Comparison of ENCODE assay signal across 9 cellular contexts in the genomic region with DNA sequence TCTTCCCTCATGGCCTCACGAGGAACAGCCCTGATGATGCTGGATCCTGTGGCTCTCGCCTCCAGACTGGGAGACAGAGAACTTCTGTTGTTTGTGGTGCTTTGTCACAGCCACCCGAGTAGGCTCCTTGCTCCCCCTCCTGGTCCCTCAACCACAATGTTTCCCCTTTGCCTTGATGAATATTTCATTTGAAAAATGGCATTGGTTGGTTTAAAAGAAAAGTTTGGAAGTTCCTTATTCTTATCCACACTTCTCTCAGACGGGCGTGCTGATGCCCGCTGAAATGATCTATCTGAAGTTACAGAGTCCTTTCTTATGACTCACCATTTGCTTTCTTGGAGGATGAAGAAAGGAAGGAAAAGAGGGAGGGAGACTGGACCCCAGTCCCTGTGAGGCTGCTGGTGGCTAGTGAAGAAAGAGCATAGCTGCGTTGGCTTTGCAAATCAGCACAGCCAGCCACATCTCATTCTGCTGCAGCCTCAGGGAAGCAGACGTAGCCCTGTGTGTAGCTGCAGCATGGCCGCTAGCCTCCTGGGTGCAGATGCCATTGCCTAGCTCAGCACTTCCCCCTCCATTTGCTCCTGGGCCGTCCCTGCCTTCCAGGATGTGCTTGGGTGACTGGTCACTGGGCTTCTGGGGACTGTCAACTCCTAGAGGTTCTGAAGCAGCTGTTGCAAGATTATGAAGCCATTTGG.
A peak's percentile ranks its signal among the peaks of the same experiment; 100 is the strongest.
DNase-seq lines count a peak whose midpoint lies in the region; ATAC-seq, FAIRE-seq and TF ChIP-seq lines count a peak whose summit lies in the region.
"Had no signal": no experiment of that assay in that cellular context is flagged by ENCODE, and none has a peak within 500 bp of the region (broad histone marks: within the 10 kb centered on the region; RNA-seq: fewer than 3 reads in every experiment).

No MANE protein-coding gene starts in this region.

- BruUV-seq in HCT116 (replicated peaks; lab: Mats Ljungman, UMichigan) = no TSS peak
- no TSS peak for BruUV-seq in GM12878 (replicated peaks; lab: Mats Ljungman, UMichigan)

- H3K9me2 ChIP-seq in HCT116 (ENCODE audit: insufficient read depth) = no peaks in the 10 kb centered on the region

- SMC1A ChIA-PET in GM12878 (lab: Charles Lee; ENCODE audit: uncharacterized antibody, unreplicated experiment) = no interaction called here

- FAIRE-seq in GM12878 (lab: Jason Lieb, UNC) = no peak

- ATAC-seq in HCT116 = peak; percentile 84
- ATAC-seq in GM12878 = peak; percentile 48; the same call in 1 of the 3 replicates
- ATAC-seq in GM19397 (IDR thresholded peaks at IDR 0.05; ENCODE audit: unreplicated experiment) = no peak

- H3K9ac ChIP-seq in HCT116 (ENCODE audit: low read length) (no peak overlapping the region), GM12878 (ENCODE audit: control insufficient read depth, insufficient read depth, low read length) (no peak overlapping the region)
- H3K9ac ChIP-seq: parathyroid adenoma had no signal

- CTCF ChIA-PET in BJ (lab: Yijun Ruan, JAX) (interaction anchor here (0.8 to 1.1 kb wide), 2 partner anchors 9 to 47 kb away, joined by 3 to 8 read pairs; no protein-coding TSS in a partner anchor), HCT116 (lab: Charles Lee) (interaction anchor here (1.0 kb wide), 1 partner anchor 334 kb away, joined by 3 read pairs; no protein-coding TSS in a partner anchor), GM12878 (lab: Yijun Ruan, JAX) (interaction anchor here (0.7 kb wide), 1 partner anchor 464 kb away, joined by 3 read pairs; no protein-coding TSS in a partner anchor)

- H3K4me2 ChIP-seq in HCT116 (ENCODE audit: low read length) = no peak overlapping the region
- H3K4me2 ChIP-seq in GM12878 (ENCODE audit: control insufficient read depth, insufficient read depth) = no peak overlapping the region

- H3K27ac ChIP-seq in HCT116 (ENCODE audit: low read depth, low read length) (no peak overlapping the region), GM12878 (ENCODE audit: control insufficient read depth, insufficient read depth) (no peak overlapping the region), esophagus squamous epithelium (peak overlapping the region in 2 of 4 donors; percentile 61 to 69)
- H3K27ac ChIP-seq: parathyroid adenoma had no signal

- H3K4me1 ChIP-seq in HCT116 (ENCODE audit: control insufficient read depth in 1 of 2, insufficient read depth in 2 of 2, low read length in 2 of 2) (peaks cover 0 to 10% of the 10 kb centered on the region in 2 experiments; a peak in 1 of 4 replicates), GM12878 (ENCODE audit: control insufficient read depth, insufficient read depth, low read length) (no peaks in the 10 kb centered on the region), esophagus squamous epithelium (peaks cover 0 to 15% (median 13%) of the 10 kb centered on the region in 3 donors)
- H3K4me1 ChIP-seq: parathyroid adenoma had no signal

- TF ChIP-seq CTCF in BJ (IDR thresholded peaks at IDR 0.05; ENCODE audit: insufficient read depth, low read depth, low read length) (peak; percentile 46), HCT116 (IDR thresholded peaks at IDR 0.05 in 2 of 3, conservative IDR thresholded peaks at IDR 0.05 in 1 of 3; ENCODE audit: borderline replicate concordance in 1 of 3, insufficient read depth in 1 of 3, low read depth in 2 of 3, low read length in 2 of 3) (peak; percentile 31 to 40 (median 37); a peak in 4 of 6 replicates), GM12878 (IDR thresholded peaks at IDR 0.05 in 2 of 3, conservative IDR thresholded peaks at IDR 0.05 in 1 of 3; ENCODE audit: control insufficient read depth in 2 of 3, extremely low read depth in 1 of 3, insufficient read depth in 1 of 3, low read depth in 3 of 3, low read length in 3 of 3) (peak; percentile 25 to 44 (median 30); a peak in 4 of 6 replicates), esophagus squamous epithelium (IDR thresholded peaks at IDR 0.05) (peak in 3 of 6 experiments; percentile 17 to 26 (median 26))

- H3K79me2 ChIP-seq in HCT116 (ENCODE audit: insufficient read depth, low read length) (no peaks in the 10 kb centered on the region), GM12878 (ENCODE audit: control insufficient read depth, insufficient read depth, low read length) (no peaks in the 10 kb centered on the region)
- H3K79me2 ChIP-seq: parathyroid adenoma had no signal

- POLR2A ChIA-PET in BJ (lab: Charles Lee) = no interaction called here
- POLR2A ChIA-PET in HCT116 (lab: Charles Lee) = no interaction called here
- POLR2A ChIA-PET in GM12878 (lab: Charles Lee) = no interaction called here

- H2AFZ ChIP-seq in HCT116 (ENCODE audit: low read depth, low read length, poor library complexity, severe bottlenecking) (no peak overlapping the region), GM12878 (ENCODE audit: control insufficient read depth, low read depth, low read length) (no peak overlapping the region)
- H2AFZ ChIP-seq: parathyroid adenoma had no signal

- intact Hi-C loops in HCT116 (cut with micrococcal nuclease) (no loop called here), GM12878 (cut with micrococcal nuclease; ENCODE audit: unreplicated experiment) (loop anchor here (10.0 kb wide), 1 partner anchor 153 kb away; no protein-coding TSS in a partner anchor), esophagus squamous epithelium (cut with DNase I) (no loop called here)

- H3K9me3 ChIP-seq in HCT116 (ENCODE audit: control insufficient read depth in 1 of 2, insufficient read depth in 1 of 2, low read depth in 1 of 2, low read length in 2 of 2) (no peaks in the 10 kb centered on the region), GM12878 (replicated peaks; ENCODE audit: control insufficient read depth, insufficient read depth, low read length) (no peaks in the 10 kb centered on the region; the same call in 2 of the 3 replicates), esophagus squamous epithelium (no peaks in the 10 kb centered on the region)

- RAD21 ChIA-PET in HCT116 (lab: Charles Lee; ENCODE audit: low non-redundant PET in 1 of 2, low total read pairs in 2 of 2, uncharacterized antibody in 2 of 2, unreplicated experiment in 2 of 2) = no interaction called here
- RAD21 ChIA-PET in GM12878 (lab: Charles Lee; ENCODE audit: unreplicated experiment) = no interaction called here

- WGBS in GM12878 (ENCODE audit: insufficient coverage, insufficient replicate concordance, low lambda C conversion rate, missing lambda C conversion rate) = 19% methylated on average over 10 of the region's 10 CpGs
- 24 to 30% methylated on average over 9 to 10 of the region's 10 CpGs for WGBS in esophagus squamous epithelium, 2 donors

- H4K20me1 ChIP-seq in HCT116 (ENCODE audit: insufficient read depth) = no peaks in the 10 kb centered on the region
- no peaks in the 10 kb centered on the region for H4K20me1 ChIP-seq in GM12878 (ENCODE audit: control insufficient read depth, insufficient read depth)

- peak; percentile 66 for TF ChIP-seq RAD21 in HCT116 (IDR thresholded peaks at IDR 0.05; ENCODE audit: low read depth)
- TF ChIP-seq RAD21 in GM12878 (IDR thresholded peaks at IDR 0.05; ENCODE audit: insufficient read depth, low read depth, low read length) = peak; percentile 69

- H3K27me3 ChIP-seq in BJ (ENCODE audit: control insufficient read depth, insufficient read depth, low read length) (no peaks in the 10 kb centered on the region), HCT116 (ENCODE audit: insufficient read depth, low read length) (no peaks in the 10 kb centered on the region), GM12878 (replicated peaks in 1 of 2; ENCODE audit: control insufficient read depth in 2 of 2, insufficient read depth in 2 of 2, low read length in 1 of 2) (no peaks in the 10 kb centered on the region; a peak in 1 of 4 replicates), esophagus squamous epithelium (peaks cover 0 to 2% (median 0%) of the 10 kb centered on the region in 4 donors)

- no peak for TF ChIP-seq EP300 in GM12878 (IDR thresholded peaks at IDR 0.05; ENCODE audit: borderline replicate concordance in 1 of 2, control insufficient read depth in 1 of 2, low read depth in 2 of 2, low read length in 2 of 2)

- no peaks in the 10 kb centered on the region for H3K36me3 ChIP-seq in BJ (ENCODE audit: control insufficient read depth, insufficient read depth, low read length)
- no peaks in the 10 kb centered on the region for H3K36me3 ChIP-seq in HCT116 (ENCODE audit: control insufficient read depth in 1 of 2, insufficient read depth in 2 of 2, low read length in 2 of 2)
- H3K36me3 ChIP-seq in GM12878 (ENCODE audit: control insufficient read depth in 2 of 2, insufficient read depth in 2 of 2, low read length in 1 of 2) = no peaks in the 10 kb centered on the region
- no peaks in the 10 kb centered on the region for H3K36me3 ChIP-seq in esophagus squamous epithelium

- DNase-seq in BJ (ENCODE audit: low read depth) = no peak
- DNase-seq in HCT116 (ENCODE audit: low read depth, low spot score) = peak; percentile 10
- peak in 4 of 5 donors; percentile 17 to 52 (median 37) for DNase-seq in T-helper 1 cell
- no peak for DNase-seq in GM12878 (ENCODE audit: low read depth, low spot score)
- peak; percentile 71 for DNase-seq in islet precursor cell
- DNase-seq in stimulated activated CD4-positive, alpha-beta T cell treated with anti-CD3 and anti-CD28 coated beads, TNF-alpha, amount 100 ng/mL, for 1 hour (ENCODE audit: low read depth in 3 of 3, low spot score in 1 of 3) = peak; percentile 7 to 14 (median 10)
- DNase-seq in esophagus squamous epithelium (lab: John Stamatoyannopoulos, UW) = no peak

- TF ChIP-seq POLR2A in HCT116 (IDR thresholded peaks at IDR 0.05; ENCODE audit: borderline replicate concordance, extremely low read depth, insufficient read depth, insufficient read length) = no peak
- no peak for TF ChIP-seq POLR2A in GM12878 (IDR thresholded peaks at IDR 0.05; ENCODE audit: low read depth, low read length)
- TF ChIP-seq POLR2A in esophagus squamous epithelium (IDR thresholded peaks at IDR 0.05) = no peak

- in situ Hi-C loops in GM12878 (cut with MboI) = no loop called here

- H3K4me3 ChIP-seq in BJ (ENCODE audit: low read depth, low read length) (no peak overlapping the region), HCT116 (replicated peaks in 1 of 2; ENCODE audit: low read depth in 1 of 2, low read length in 2 of 2) (no peak overlapping the region), GM12878 (no peak overlapping the region), esophagus squamous epithelium (no peak overlapping the region)

TF ChIP-seq in HCT116, 20 proteins besides CTCF, POLR2A, EP300 and RAD21 (continues in another document):
- no peak for TF ChIP-seq YY1 (IDR thresholded peaks at IDR 0.05; ENCODE audit: extremely low read depth, insufficient replicate concordance, low read depth, low read length)
- TF ChIP-seq, protein P1, sequence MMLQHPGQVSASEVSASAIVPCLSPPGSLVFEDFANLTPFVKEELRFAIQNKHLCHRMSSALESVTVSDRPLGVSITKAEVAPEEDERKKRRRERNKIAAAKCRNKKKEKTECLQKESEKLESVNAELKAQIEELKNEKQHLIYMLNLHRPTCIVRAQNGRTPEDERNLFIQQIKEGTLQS (IDR thresholded peaks at IDR 0.05) = no peak

TF ChIP-seq in GM12878, 131 proteins besides CTCF, POLR2A, EP300 and RAD21 (continues in another document):
- TF ChIP-seq IKZF2 (IDR thresholded peaks at IDR 0.05) (no peak), SMC3 (IDR thresholded peaks at IDR 0.05; ENCODE audit: borderline replicate concordance, low read length) (peak; percentile 55; the same call in 1 of the 2 replicates), MXI1 (IDR thresholded peaks at IDR 0.05; ENCODE audit: low read depth, low read length) (no peak), IRF4 (IDR thresholded peaks at IDR 0.05; ENCODE audit: low read depth, low read length) (no peak)

Comparison
In these comparisons a context has a peak if more than half of its experiments do, and no peak if none do; other contexts are left out.
1. DNase-seq: peak in HCT116 (single experiment), T-helper 1 cell (4 of 5), islet precursor cell (single experiment) and stimulated activated CD4-positive, alpha-beta T cell treated with anti-CD3 and anti-CD28 coated beads, TNF-alpha, amount 100 ng/mL, for 1 hour (3 of 3); none in BJ (single experiment), GM12878 (single experiment) and esophagus squamous epithelium (single experiment).